ENCODE assay signal across 17 cellular contexts in genomic region chr10:116692225-116692624, GRCh38. TPM values are rescaled to one million over a fixed set of nuclear protein-coding genes. Genes with fewer than 3 reads are reported as not detected.
DNase-seq lines count a peak whose midpoint lies in the region; ATAC-seq and TF ChIP-seq lines count a peak whose summit lies in the region.
"Had no signal": no experiment of that assay in that cellular context is flagged by ENCODE, and none has a peak within 500 bp of the region (broad histone marks: within the 10 kb centered on the region; RNA-seq: fewer than 3 reads in every experiment).

No MANE protein-coding gene starts in this region.

- H3K36me3 Mint-ChIP-seq in stimulated activated naive B cell treated with anti-CD40 and anti-IgM and Interleukin-4, amounts not matched to agents 10 μg/mL and 1 μg/mL and 100 μg/mL, for 72 hours = no peaks in the 10 kb centered on the region
- H3K36me3 Mint-ChIP-seq: CD14-positive monocyte had no signal

- TF ChIP-seq CTCF in right atrium auricular region (IDR thresholded peaks at IDR 0.05) (no peak), thoracic aorta (IDR thresholded peaks at IDR 0.05) (no peak)

- H3K27me3 ChIP-seq in right atrium auricular region (no peaks in the 10 kb centered on the region), thoracic aorta (replicated peaks; ENCODE audit: insufficient read depth) (no peaks in the 10 kb centered on the region)
- H3K27me3 ChIP-seq: Peyer's patch had no signal

- intact Hi-C loops in left ventricle myocardium superior (cut with micrococcal nuclease) = no loop called here

- H3K27me3 Mint-ChIP-seq in stimulated activated naive B cell treated with anti-CD40 and anti-IgM and Interleukin-4, amounts not matched to agents 10 μg/mL and 1 μg/mL and 100 μg/mL, for 72 hours = peaks cover 22 to 24% of the 10 kb centered on the region in 2 donors

- H3K9me3 ChIP-seq in right atrium auricular region (no peaks in the 10 kb centered on the region), thoracic aorta (no peaks in the 10 kb centered on the region)
- H3K9me3 ChIP-seq: A549, Peyer's patch had no signal

- DNase-seq in right atrium auricular region (ENCODE audit: low spot score) (no peak), left ventricle myocardium superior (no peak), mesenteric fat pad (ENCODE audit: low spot score) (peak; percentile 77), thoracic aorta (ENCODE audit: low spot score) (no peak), LoVo (ENCODE audit: low spot score) (no peak)
- no peak for DNase-seq in stimulated activated naive B cell treated with anti-CD40 and anti-IgM and Interleukin-4, amounts not matched to agents 10 μg/mL and 1 μg/mL and 100 μg/mL, for 72 hours
- DNase-seq: GM23248, HCEC 1CT, NCI-H1105 treated with DMSO at 0.1 percent for 48 hours, NCI-H2029 treated with DMSO at 0.1 percent for 48 hours, NCI-H524 treated with DMSO at 0.1 percent for 48 hours, Peyer's patch had no signal

- H3K4me1 ChIP-seq in right atrium auricular region (peaks cover 0 to 59% of the 10 kb centered on the region in 2 donors), thoracic aorta (ENCODE audit: control insufficient read depth in 1 of 2, low read depth in 2 of 2) (peaks cover 21 to 49% of the 10 kb centered on the region in 2 donors)
- H3K4me1 ChIP-seq: A549, Peyer's patch had no signal

- H3K4me3 ChIP-seq in right atrium auricular region (no peak overlapping the region), thoracic aorta (no peak overlapping the region)
- H3K4me3 ChIP-seq: A549, GM23248, Peyer's patch had no signal

- H3K4me1 Mint-ChIP-seq in stimulated activated naive B cell treated with anti-CD40 and anti-IgM and Interleukin-4, amounts not matched to agents 10 μg/mL and 1 μg/mL and 100 μg/mL, for 72 hours = peaks cover 0 to 3% of the 10 kb centered on the region in 2 donors
- H3K4me1 Mint-ChIP-seq: B cell had no signal

- H3K27ac ChIP-seq in right atrium auricular region (peak overlapping the region; percentile 11 to 35), thoracic aorta (peak overlapping the region; percentile 28 to 65)
- H3K27ac ChIP-seq: A549, GM23248, KMS-11, Peyer's patch had no signal

- H3K9me3 Mint-ChIP-seq in stimulated activated naive B cell treated with anti-CD40 and anti-IgM and Interleukin-4, amounts not matched to agents 10 μg/mL and 1 μg/mL and 100 μg/mL, for 72 hours = peaks cover 8 to 13% of the 10 kb centered on the region in 2 donors

- no peak for ATAC-seq in left ventricle myocardium superior
- no peak for ATAC-seq in thoracic aorta (ENCODE audit: insufficient number of reproducible peaks, low FRiP score, low read depth)
- no peak for ATAC-seq in stimulated activated naive B cell treated with anti-CD40 and anti-IgM and Interleukin-4, amounts not matched to agents 10 μg/mL and 1 μg/mL and 100 μg/mL, for 72 hours (replicated peaks)
- no peak for ATAC-seq in HG02885 (IDR thresholded peaks at IDR 0.05; ENCODE audit: poor library complexity, unreplicated experiment)

- H3K36me3 ChIP-seq in right atrium auricular region = no peaks in the 10 kb centered on the region
- no peaks in the 10 kb centered on the region for H3K36me3 ChIP-seq in thoracic aorta
- H3K36me3 ChIP-seq: Peyer's patch had no signal

- H3K4me3 Mint-ChIP-seq in stimulated activated naive B cell treated with anti-CD40 and anti-IgM and Interleukin-4, amounts not matched to agents 10 μg/mL and 1 μg/mL and 100 μg/mL, for 72 hours = no peak overlapping the region
- H3K4me3 Mint-ChIP-seq: B cell, CD14-positive monocyte had no signal

- no peak overlapping the region for H3K27ac Mint-ChIP-seq in stimulated activated naive B cell treated with anti-CD40 and anti-IgM and Interleukin-4, amounts not matched to agents 10 μg/mL and 1 μg/mL and 100 μg/mL, for 72 hours
- H3K27ac Mint-ChIP-seq: B cell, CD14-positive monocyte had no signal

RNA-seq across cellular contexts. Expression of gene HSPA12A, which starts 50.1 kb away (rescaled TPM):
- 10 to 100 TPM; 10.1 to 11.5 TPM for total RNA-seq in right atrium auricular region
- 22.5 TPM for total RNA-seq in left ventricle myocardium superior
- total RNA-seq in mesenteric fat pad = 86.9 TPM
- 10 to 100 TPM; 10.2 to 13.6 TPM for total RNA-seq in thoracic aorta
